In genomic region chr11:61509058-61510029, GRCh38 we compare ENCODE assay signal across 8 cellular contexts. TPM values are rescaled to one million over a fixed set of nuclear protein-coding genes. Genes with fewer than 3 reads are reported as not detected.
DNase-seq lines count a peak whose midpoint lies in the region; ATAC-seq, FAIRE-seq and TF ChIP-seq lines count a peak whose summit lies in the region.

No MANE protein-coding gene starts in this region.

- H3K27ac ChIP-seq in CD8-positive, alpha-beta memory T cell (ENCODE audit: low read depth, low read length): no peak overlapping the region
- no peak overlapping the region for H3K27ac ChIP-seq in GM12878 (ENCODE audit: control insufficient read depth, insufficient read depth)

- SMC1A ChIA-PET in GM12878 (lab: Charles Lee; ENCODE audit: uncharacterized antibody, unreplicated experiment): no interaction called here

- H3K27me3 Mint-ChIP-seq in CD8-positive, alpha-beta memory T cell: peaks cover 42 to 53% of the 10 kb centered on the region in 2 donors
- peaks cover 67% of the 10 kb centered on the region for H3K27me3 Mint-ChIP-seq in T-helper 17 cell

- no peaks in the 10 kb centered on the region for H3K9me3 ChIP-seq in CD8-positive, alpha-beta memory T cell (ENCODE audit: low read length)
- H3K9me3 ChIP-seq in T-helper 17 cell (ENCODE audit: control insufficient read depth, low read length, poor library complexity, severe bottlenecking) (no peaks in the 10 kb centered on the region), GM12878 (replicated peaks; ENCODE audit: control insufficient read depth, insufficient read depth, low read length) (no peaks in the 10 kb centered on the region), iPS-18c (ENCODE audit: control insufficient read depth, insufficient read depth, low read length) (no peaks in the 10 kb centered on the region), skeletal muscle satellite cell (replicated peaks; ENCODE audit: low read length) (no peaks in the 10 kb centered on the region)

- peaks cover 6% of the 10 kb centered on the region for H3K4me1 ChIP-seq in CD8-positive, alpha-beta memory T cell (ENCODE audit: insufficient read depth, low read length)
- H3K4me1 ChIP-seq in GM12878 (ENCODE audit: control insufficient read depth, insufficient read depth, low read length) (no peaks in the 10 kb centered on the region), skeletal muscle satellite cell (ENCODE audit: control insufficient read depth, insufficient read depth, low read length) (peaks cover 24% of the 10 kb centered on the region)

- no peaks in the 10 kb centered on the region for H3K36me3 ChIP-seq in CD8-positive, alpha-beta memory T cell (ENCODE audit: insufficient read depth, low read length)
- H3K36me3 ChIP-seq in GM12878 (ENCODE audit: control insufficient read depth in 2 of 2, insufficient read depth in 2 of 2, low read length in 1 of 2) (no peaks in the 10 kb centered on the region), skeletal muscle satellite cell (ENCODE audit: insufficient read depth, low read length) (no peaks in the 10 kb centered on the region)

- TF ChIP-seq POLR2A in GM12878 (IDR thresholded peaks at IDR 0.05; ENCODE audit: low read depth, low read length): no peak

- in situ Hi-C loops in GM12878 (cut with MboI): no loop called here

- H4K20me1 ChIP-seq in GM12878 (ENCODE audit: control insufficient read depth, insufficient read depth): no peaks in the 10 kb centered on the region

- peak overlapping the region in 1 of 8 donors; percentile 29 for H3K27ac Mint-ChIP-seq in CD8-positive, alpha-beta memory T cell
- H3K27ac Mint-ChIP-seq in T-helper 17 cell: no peak overlapping the region

- peak in 4 of 5 donors; percentile 5 to 54 (median 30) for DNase-seq in CD8-positive, alpha-beta memory T cell
- DNase-seq in MV-4-11 (lab: John Stamatoyannopoulos, UW) (peak; percentile 72), T-helper 17 cell (peak; percentile 26 to 42 (median 27)), GM12878 (ENCODE audit: low read depth, low spot score) (no peak)

- POLR2A ChIA-PET in CD8-positive, alpha-beta memory T cell (lab: Charles Lee): no interaction called here
- POLR2A ChIA-PET in GM12878 (lab: Charles Lee): no interaction called here

- TF ChIP-seq EP300 in GM12878 (IDR thresholded peaks at IDR 0.05; ENCODE audit: borderline replicate concordance in 1 of 2, control insufficient read depth in 1 of 2, low read depth in 2 of 2, low read length in 2 of 2): no peak

- 17% methylated on average over 97 of the region's 116 CpGs for WGBS in GM12878 (ENCODE audit: insufficient coverage, insufficient replicate concordance, low lambda C conversion rate, missing lambda C conversion rate)

- no peak for FAIRE-seq in GM12878 (lab: Jason Lieb, UNC)

- H3K27me3 ChIP-seq in CD8-positive, alpha-beta memory T cell (ENCODE audit: insufficient read depth, low read length, poor library complexity, severe bottlenecking): peaks cover 35% of the 10 kb centered on the region
- H3K27me3 ChIP-seq in GM12878 (replicated peaks in 1 of 2; ENCODE audit: control insufficient read depth in 2 of 2, insufficient read depth in 2 of 2, low read length in 1 of 2) (peaks cover 10 to 14% of the 10 kb centered on the region in 2 experiments), skeletal muscle satellite cell (ENCODE audit: control insufficient read depth, insufficient read depth, low read length) (peaks cover 67% of the 10 kb centered on the region)

- ATAC-seq in GM21390 (IDR thresholded peaks at IDR 0.05; ENCODE audit: unreplicated experiment): peak; percentile 83
- ATAC-seq in T-helper 17 cell: peak; percentile 88
- peak; percentile 97 for ATAC-seq in GM12878
- ATAC-seq in HG03045 (IDR thresholded peaks at IDR 0.05; ENCODE audit: unreplicated experiment): no peak

- RAD21 ChIA-PET in GM12878 (lab: Charles Lee; ENCODE audit: unreplicated experiment): no interaction called here

- TF ChIP-seq RAD21 in GM12878 (IDR thresholded peaks at IDR 0.05; ENCODE audit: insufficient read depth, low read depth, low read length): no peak

- H3K9me3 Mint-ChIP-seq in CD8-positive, alpha-beta memory T cell: no peaks in the 10 kb centered on the region

- H3K9ac ChIP-seq in GM12878 (ENCODE audit: control insufficient read depth, insufficient read depth, low read length): no peak overlapping the region
- no peak overlapping the region for H3K9ac ChIP-seq in skeletal muscle satellite cell (ENCODE audit: low read depth, low read length)

- intact Hi-C loops in GM12878 (cut with micrococcal nuclease; ENCODE audit: unreplicated experiment): no loop called here

- TF ChIP-seq CTCF in GM12878 (IDR thresholded peaks at IDR 0.05 in 2 of 3, conservative IDR thresholded peaks at IDR 0.05 in 1 of 3; ENCODE audit: control insufficient read depth in 2 of 3, extremely low read depth in 1 of 3, insufficient read depth in 1 of 3, low read depth in 3 of 3, low read length in 3 of 3): peak; percentile 27 to 46 (median 36); a peak in 5 of 6 replicates

- no peak overlapping the region for H3K4me3 ChIP-seq in CD8-positive, alpha-beta memory T cell (ENCODE audit: low read length)
- H3K4me3 ChIP-seq in GM12878 (no peak overlapping the region), iPS-18c (ENCODE audit: insufficient read depth, low read depth, low read length) (peak overlapping the region; percentile 31), skeletal muscle satellite cell (ENCODE audit: low read length) (peak overlapping the region; percentile 53)

- H2AFZ ChIP-seq in GM12878 (ENCODE audit: control insufficient read depth, low read depth, low read length): peak overlapping the region; percentile 21; the same call in 1 of the 2 replicates

- peak overlapping the region in 5 of 7 donors; percentile 12 to 53 (median 26) for H3K4me3 Mint-ChIP-seq in CD8-positive, alpha-beta memory T cell
- H3K4me3 Mint-ChIP-seq in T-helper 17 cell: peak overlapping the region; percentile 67

- H3K79me2 ChIP-seq in GM12878 (ENCODE audit: control insufficient read depth, insufficient read depth, low read length): no peaks in the 10 kb centered on the region

- CTCF ChIA-PET in CD8-positive, alpha-beta memory T cell (lab: Charles Lee): interaction anchor here (0.8 to 2.4 kb wide), 2 partner anchors 8 to 10 kb away, joined by 3 to 13 read pairs; no protein-coding TSS in a partner anchor
- CTCF ChIA-PET in GM12878 (lab: Yijun Ruan, JAX): no interaction called here

- peaks cover 6 to 11% (median 6%) of the 10 kb centered on the region in 3 donors for H3K4me1 Mint-ChIP-seq in CD8-positive, alpha-beta memory T cell
- H3K4me1 Mint-ChIP-seq in T-helper 17 cell: peaks cover 9% of the 10 kb centered on the region

- H3K4me2 ChIP-seq in GM12878 (ENCODE audit: control insufficient read depth, insufficient read depth): peak overlapping the region; percentile 42; the same call in 1 of the 2 replicates
- peak overlapping the region; percentile 81 for H3K4me2 ChIP-seq in skeletal muscle satellite cell (ENCODE audit: low read length)

- H3K36me3 Mint-ChIP-seq in CD8-positive, alpha-beta memory T cell: no peaks in the 10 kb centered on the region
- peaks cover 2% of the 10 kb centered on the region for H3K36me3 Mint-ChIP-seq in T-helper 17 cell (ENCODE audit: low read depth)

- no TSS peak for BruUV-seq in GM12878 (replicated peaks; lab: Mats Ljungman, UMichigan)

TF ChIP-seq in GM12878, 131 proteins besides CTCF, POLR2A, EP300 and RAD21 (continues in another document):
- TF ChIP-seq RUNX3 (IDR thresholded peaks at IDR 0.05; ENCODE audit: low read length): peak; percentile 59
- TF ChIP-seq HDAC6 (IDR thresholded peaks at IDR 0.05; ENCODE audit: unreplicated experiment): peak; percentile 90
- 0 out of 2 replicates have a peak, but pooled peaks have one; percentile 24 for TF ChIP-seq MAX (IDR thresholded peaks at IDR 0.05; ENCODE audit: low read depth, low read length)
- no peak for TF ChIP-seq JUNB (IDR thresholded peaks at IDR 0.05)

RNA-seq across cellular contexts. Expression of gene LRRC10B, which starts 0.8 kb away (rescaled TPM):
- total RNA-seq in CD8-positive, alpha-beta memory T cell: not detected
- not detected for polyA plus RNA-seq in CD8-positive, alpha-beta memory T cell
- total RNA-seq in T-helper 17 cell: not detected
- not detected in 2 replicates for total RNA-seq in GM12878 (2013; cell fraction: nucleolus; rRNA removed)
- total RNA-seq in GM12878 (2014; rRNA removed): not detected in 2 replicates
- total RNA-seq in GM12878 (2014; rRNA removed; fragmentation: Illumina TruSeq; extraction: Trizol): not detected in 2 replicates
- total RNA-seq in GM12878 (2021): not detected in 2 replicates
- polyA plus RNA-seq in GM12878 (2011; ENCODE audit: low read depth): not detected
- not detected in 2 replicates for polyA plus RNA-seq in GM12878 (2011; rRNA removed)
- not detected in 2 replicates for polyA plus RNA-seq in GM12878 (2011; cell fraction: cytosol; rRNA removed)
- polyA plus RNA-seq in GM12878 (2011; cell fraction: nucleus; rRNA removed): not detected in 2 replicates
- not detected in 2 replicates for polyA plus RNA-seq in GM12878 (2012)
- not detected in 2 replicates for polyA plus RNA-seq in GM12878 (2014; fragmentation: Illumina TruSeq; extraction: Trizol)
- not detected for polyA plus RNA-seq in GM12878 (2014; fragmentation: Nextera tagmentation; extraction: Ambion mirVana)
- polyA plus RNA-seq in GM12878 (2014; rRNA removed): not detected in 2 replicates
- not detected for polyA plus RNA-seq in GM12878 (2016; fragmentation: Nextera tagmentation; extraction: Ambion mirVana)
- not detected in 2 replicates for polyA minus RNA-seq in GM12878 (2011; rRNA and poly(A)+ RNA removed)
- polyA minus RNA-seq in GM12878 (2011; cell fraction: cytosol; rRNA and poly(A)+ RNA removed): not detected in 2 replicates
- polyA minus RNA-seq in GM12878 (2011; cell fraction: nucleus; rRNA and poly(A)+ RNA removed): not detected in 2 replicates
- 0.22 TPM in 1 of 2 replicates, not detected in the other for total RNA-seq in skeletal muscle satellite cell (2012; rRNA removed)

Comparison
In these comparisons a context has a peak if more than half of its experiments do, and no peak if none do; other contexts are left out.
1. H3K4me3 ChIP-seq: peak in iPS-18c (single experiment) and skeletal muscle satellite cell (single experiment); none in CD8-positive, alpha-beta memory T cell (single experiment) and GM12878 (single experiment).